ENCODE assay signal across 1 cellular context in genomic region chr13:102799544-102800144, GRCh38.
TF ChIP-seq lines count a peak whose summit lies in the region.

No MANE protein-coding gene starts in this region.

TF ChIP-seq in IMR-90, 13 proteins besides CTCF, POLR2A, EP300 and RAD21 (continued from another document):
- TF ChIP-seq CHD1 (IDR thresholded peaks at IDR 0.05; ENCODE audit: low read depth, low read length) (no peak), BHLHE40 (IDR thresholded peaks at IDR 0.05; ENCODE audit: low read depth, low read length) (no peak), RCOR1 (IDR thresholded peaks at IDR 0.05; ENCODE audit: insufficient replicate concordance, low read length) (no peak), RFX5 (IDR thresholded peaks at IDR 0.05; ENCODE audit: low read depth, low read length) (no peak)
